1 cellular context compared by ENCODE assay signal in genomic region chr1:228505944-228506343, GRCh38.
TF ChIP-seq lines count a peak whose summit lies in the region.
"Not testable (repeated sequence)": the region's sequence is repeated elsewhere in the genome, so short reads cannot be mapped to it uniquely, and the experiment has no call there.

No MANE protein-coding gene starts in this region.

TF ChIP-seq in HepG2, 621 proteins besides CTCF, POLR2A, EP300 and RAD21:
- peak; percentile 76; the same call in 1 of the 2 replicates for TF ChIP-seq ZNF281 (CRISPR knock-in tag; IDR thresholded peaks at IDR 0.05; ENCODE audit: borderline replicate concordance)
- TF ChIP-seq FOXA1 (IDR thresholded peaks at IDR 0.05) = not testable (repeated sequence)
- peak; percentile 46; the same call in 1 of the 2 replicates for TF ChIP-seq FOXA1 (CRISPR knock-in tag; IDR thresholded peaks at IDR 0.05)
- TF ChIP-seq SP5 (CRISPR knock-in tag; IDR thresholded peaks at IDR 0.05; ENCODE audit: borderline replicate concordance, low read depth) = peak; percentile 31; the same call in 1 of the 2 replicates
- peak; percentile 35; the same call in 1 of the 2 replicates for TF ChIP-seq FOXA3 (CRISPR knock-in tag; IDR thresholded peaks at IDR 0.05)
TF ChIP-seq in HepG2: peak in this region for 4; not testable (repeated sequence) for 617.
